Comparison of ENCODE assay signal across 19 cellular contexts in the genomic region with DNA sequence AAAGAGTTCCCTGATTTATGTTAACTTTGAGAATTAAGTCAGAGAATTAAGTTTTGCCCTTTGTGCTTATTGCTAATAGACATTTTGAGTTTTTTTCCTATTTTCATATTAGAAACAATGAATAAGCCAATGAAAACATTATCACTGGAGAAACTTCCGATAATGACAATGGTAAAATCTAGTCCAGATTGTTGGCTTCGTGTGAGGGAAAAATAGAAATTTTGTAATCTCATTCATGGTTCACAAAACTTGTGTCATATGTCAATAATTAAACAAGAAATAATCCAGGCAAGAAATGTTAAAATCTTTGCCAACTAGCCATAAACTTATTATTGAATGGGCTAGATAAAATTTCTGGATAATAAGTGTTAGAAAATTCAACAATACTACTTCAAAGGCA. TPM values are rescaled to one million over a fixed set of nuclear protein-coding genes. Genes with fewer than 3 reads are reported as not detected.
A peak's percentile ranks its signal among the peaks of the same experiment; 100 is the strongest.
DNase-seq lines count a peak whose midpoint lies in the region; TF ChIP-seq lines count a peak whose summit lies in the region.
"Had no signal": no experiment of that assay in that cellular context is flagged by ENCODE, and none has a peak within 500 bp of the region (broad histone marks: within the 10 kb centered on the region; RNA-seq: fewer than 3 reads in every experiment).

No MANE protein-coding gene starts in this region.

- H3K4me1 Mint-ChIP-seq in nephron = peaks cover 39% of the 10 kb centered on the region

- peak overlapping the region in 2 of 3 experiments; percentile 55 to 62 for H3K27ac Mint-ChIP-seq in nephron
- H3K27ac Mint-ChIP-seq: CD4-positive, alpha-beta T cell; GM23338; HFFc6 had no signal

- no peaks in the 10 kb centered on the region for H3K27me3 ChIP-seq in ascending aorta

- H3K4me3 Mint-ChIP-seq in nephron = no peak overlapping the region
- H3K4me3 Mint-ChIP-seq: CD4-positive, alpha-beta T cell; GM23338; HFFc6 had no signal

- no peaks in the 10 kb centered on the region for H3K36me3 Mint-ChIP-seq in nephron (ENCODE audit: low read depth)

- H3K9me3 ChIP-seq in ascending aorta = no peaks in the 10 kb centered on the region
- H3K9me3 ChIP-seq: Caco-2 had no signal

- H3K36me3 ChIP-seq in ascending aorta = no peaks in the 10 kb centered on the region

- DNase-seq in dermis microvascular lymphatic vessel endothelial cell (ENCODE audit: low read depth in 2 of 2) (peak; percentile 2 to 4), fibroblast of gingiva (ENCODE audit: low read depth) (peak; percentile 55), NCI-H1694 (lab: John Stamatoyannopoulos, UW) (no peak), ascending aorta (ENCODE audit: low spot score in 2 of 2) (no peak), DMS114 treated with DMSO at 0.1 percent for 48 hours (lab: John Stamatoyannopoulos, UW; ENCODE audit: unreplicated experiment) (no peak), NCI-H226 (no peak)
- DNase-seq: AML-193; Caco-2; CD4-positive, alpha-beta T cell; DMS153; DMS79; GDM1; HCEC 1CT; HFFc6; IMR-90 had no signal

- intact Hi-C loops in ascending aorta (cut with DNase I) = no loop called here

- H3K4me3 ChIP-seq in ascending aorta = no peak overlapping the region
- H3K4me3 ChIP-seq: GM23338 had no signal

- H3K27me3 Mint-ChIP-seq in nephron (ENCODE audit: low read depth) = no peaks in the 10 kb centered on the region
- H3K27me3 Mint-ChIP-seq: CD4-positive, alpha-beta T cell had no signal

- peaks cover 2 to 3% of the 10 kb centered on the region in 2 donors for H3K4me1 ChIP-seq in ascending aorta
- H3K4me1 ChIP-seq: Caco-2 had no signal

- no peak overlapping the region for H3K27ac ChIP-seq in ascending aorta
- H3K27ac ChIP-seq: C4-2B had no signal

- H3K9me3 Mint-ChIP-seq in nephron = no peaks in the 10 kb centered on the region
- H3K9me3 Mint-ChIP-seq: CD4-positive, alpha-beta T cell; GM23338; HFFc6 had no signal

- no peak for TF ChIP-seq CTCF in nephron (IDR thresholded peaks at IDR 0.05; ENCODE audit: unreplicated experiment in 3 of 3)
- TF ChIP-seq CTCF in ascending aorta (IDR thresholded peaks at IDR 0.05) = no peak

RNA-seq across cellular contexts. Expression of a gene that starts 36.7 kb away (rescaled TPM):
- total RNA-seq in dermis microvascular lymphatic vessel endothelial cell = 0.39 and 1.4 TPM in 2 replicates
- total RNA-seq in ascending aorta = 12.1 TPM

RNA-seq across cellular contexts. Expression of a gene that starts 40.1 kb away (rescaled TPM):
- total RNA-seq in dermis microvascular lymphatic vessel endothelial cell = not detected in 2 replicates
- not detected for total RNA-seq in ascending aorta
- total RNA-seq: Caco-2; CD4-positive, alpha-beta T cell; Daoy; HFFc6; IMR-90 had no signal

Comparison
In these comparisons a context has a peak if more than half of its experiments do, and no peak if none do; other contexts are left out.
1. DNase-seq: peak in dermis microvascular lymphatic vessel endothelial cell (2 of 2) and fibroblast of gingiva (single experiment); none in NCI-H1694 (single experiment), ascending aorta (0 of 2), DMS114 treated with DMSO at 0.1 percent for 48 hours (single experiment) and NCI-H226 (single experiment).